In genomic region chr19:16495982-16496612, GRCh38 we compare ENCODE assay signal across 1 cellular context.
TF ChIP-seq lines count a peak whose summit lies in the region.

C19orf44 (plus strand) TSS chr19:16496394; CDS start chr19:16500793, 4,399 bp downstream.
CALR3 (minus strand) TSS chr19:16496167; CDS start chr19:16496129, 38 bp downstream.

TF ChIP-seq in HepG2, 621 proteins besides CTCF, POLR2A, EP300 and RAD21 (continued from another document and continues in another):
- 0 out of 2 replicates have a peak, but pooled peaks have one; percentile 38 for TF ChIP-seq HNF1A (IDR thresholded peaks at IDR 0.05; ENCODE audit: low read depth)
- TF ChIP-seq HNF1A (CRISPR knock-in tag; IDR thresholded peaks at IDR 0.05; ENCODE audit: borderline replicate concordance) = peak; percentile 72; the same call in 1 of the 2 replicates
- TF ChIP-seq ZNF546 (CRISPR knock-in tag; conservative IDR thresholded peaks at IDR 0.05) = no peak
- peak; percentile 36; the same call in 1 of the 2 replicates for TF ChIP-seq TAF1 (CRISPR knock-in tag; IDR thresholded peaks at IDR 0.05)
- no peak for TF ChIP-seq RCOR2 (CRISPR knock-in tag; IDR thresholded peaks at IDR 0.05)
- TF ChIP-seq ZNF709 (CRISPR knock-in tag; IDR thresholded peaks at IDR 0.05) = peak; percentile 51; the same call in 1 of the 2 replicates
- TF ChIP-seq SRSF9 (IDR thresholded peaks at IDR 0.05; ENCODE audit: borderline replicate concordance, insufficient read depth, low read depth, low read length, poor library complexity, severe bottlenecking) = no peak
- TF ChIP-seq, protein P1, sequence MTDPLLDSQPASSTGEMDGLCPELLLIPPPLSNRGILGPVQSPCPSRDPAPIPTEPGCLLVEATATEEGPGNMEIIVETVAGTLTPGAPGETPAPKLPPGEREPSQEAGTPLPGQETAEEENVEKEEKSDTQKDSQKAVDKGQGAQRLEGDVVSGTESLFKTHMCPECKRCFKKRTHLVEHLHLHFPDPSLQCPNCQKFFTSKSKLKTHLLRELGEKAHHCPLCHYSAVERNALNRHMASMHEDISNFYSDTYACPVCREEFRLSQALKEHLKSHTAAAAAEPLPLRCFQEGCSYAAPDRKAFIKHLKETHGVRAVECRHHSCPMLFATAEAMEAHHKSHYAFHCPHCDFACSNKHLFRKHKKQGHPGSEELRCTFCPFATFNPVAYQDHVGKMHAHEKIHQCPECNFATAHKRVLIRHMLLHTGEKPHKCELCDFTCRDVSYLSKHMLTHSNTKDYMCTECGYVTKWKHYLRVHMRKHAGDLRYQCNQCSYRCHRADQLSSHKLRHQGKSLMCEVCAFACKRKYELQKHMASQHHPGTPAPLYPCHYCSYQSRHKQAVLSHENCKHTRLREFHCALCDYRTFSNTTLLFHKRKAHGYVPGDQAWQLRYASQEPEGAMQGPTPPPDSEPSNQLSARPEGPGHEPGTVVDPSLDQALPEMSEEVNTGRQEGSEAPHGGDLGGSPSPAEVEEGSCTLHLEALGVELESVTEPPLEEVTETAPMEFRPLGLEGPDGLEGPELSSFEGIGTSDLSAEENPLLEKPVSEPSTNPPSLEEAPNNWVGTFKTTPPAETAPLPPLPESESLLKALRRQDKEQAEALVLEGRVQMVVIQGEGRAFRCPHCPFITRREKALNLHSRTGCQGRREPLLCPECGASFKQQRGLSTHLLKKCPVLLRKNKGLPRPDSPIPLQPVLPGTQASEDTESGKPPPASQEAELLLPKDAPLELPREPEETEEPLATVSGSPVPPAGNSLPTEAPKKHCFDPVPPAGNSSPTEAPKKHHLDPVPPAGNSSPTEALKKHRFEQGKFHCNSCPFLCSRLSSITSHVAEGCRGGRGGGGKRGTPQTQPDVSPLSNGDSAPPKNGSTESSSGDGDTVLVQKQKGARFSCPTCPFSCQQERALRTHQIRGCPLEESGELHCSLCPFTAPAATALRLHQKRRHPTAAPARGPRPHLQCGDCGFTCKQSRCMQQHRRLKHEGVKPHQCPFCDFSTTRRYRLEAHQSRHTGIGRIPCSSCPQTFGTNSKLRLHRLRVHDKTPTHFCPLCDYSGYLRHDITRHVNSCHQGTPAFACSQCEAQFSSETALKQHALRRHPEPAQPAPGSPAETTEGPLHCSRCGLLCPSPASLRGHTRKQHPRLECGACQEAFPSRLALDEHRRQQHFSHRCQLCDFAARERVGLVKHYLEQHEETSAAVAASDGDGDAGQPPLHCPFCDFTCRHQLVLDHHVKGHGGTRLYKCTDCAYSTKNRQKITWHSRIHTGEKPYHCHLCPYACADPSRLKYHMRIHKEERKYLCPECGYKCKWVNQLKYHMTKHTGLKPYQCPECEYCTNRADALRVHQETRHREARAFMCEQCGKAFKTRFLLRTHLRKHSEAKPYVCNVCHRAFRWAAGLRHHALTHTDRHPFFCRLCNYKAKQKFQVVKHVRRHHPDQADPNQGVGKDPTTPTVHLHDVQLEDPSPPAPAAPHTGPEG (CRISPR knock-in tag; IDR thresholded peaks at IDR 0.05) = 0 out of 2 replicates have a peak, but pooled peaks have one; percentile 10
- peak; percentile 54 for TF ChIP-seq PAXIP1 (CRISPR knock-in tag; conservative IDR thresholded peaks at IDR 0.05)
- peak; percentile 41; the same call in 1 of the 2 replicates for TF ChIP-seq ZFP90 (CRISPR knock-in tag; IDR thresholded peaks at IDR 0.05; ENCODE audit: borderline replicate concordance)
- peak; percentile 48 for TF ChIP-seq TBL1XR1 (IDR thresholded peaks at IDR 0.05; ENCODE audit: borderline replicate concordance, low read length, partially characterized antibody)
- 0 out of 2 replicates have a peak, but pooled peaks have one; percentile 42 for TF ChIP-seq ETV6 (CRISPR knock-in tag; conservative IDR thresholded peaks at IDR 0.05)
- TF ChIP-seq, protein P2, sequence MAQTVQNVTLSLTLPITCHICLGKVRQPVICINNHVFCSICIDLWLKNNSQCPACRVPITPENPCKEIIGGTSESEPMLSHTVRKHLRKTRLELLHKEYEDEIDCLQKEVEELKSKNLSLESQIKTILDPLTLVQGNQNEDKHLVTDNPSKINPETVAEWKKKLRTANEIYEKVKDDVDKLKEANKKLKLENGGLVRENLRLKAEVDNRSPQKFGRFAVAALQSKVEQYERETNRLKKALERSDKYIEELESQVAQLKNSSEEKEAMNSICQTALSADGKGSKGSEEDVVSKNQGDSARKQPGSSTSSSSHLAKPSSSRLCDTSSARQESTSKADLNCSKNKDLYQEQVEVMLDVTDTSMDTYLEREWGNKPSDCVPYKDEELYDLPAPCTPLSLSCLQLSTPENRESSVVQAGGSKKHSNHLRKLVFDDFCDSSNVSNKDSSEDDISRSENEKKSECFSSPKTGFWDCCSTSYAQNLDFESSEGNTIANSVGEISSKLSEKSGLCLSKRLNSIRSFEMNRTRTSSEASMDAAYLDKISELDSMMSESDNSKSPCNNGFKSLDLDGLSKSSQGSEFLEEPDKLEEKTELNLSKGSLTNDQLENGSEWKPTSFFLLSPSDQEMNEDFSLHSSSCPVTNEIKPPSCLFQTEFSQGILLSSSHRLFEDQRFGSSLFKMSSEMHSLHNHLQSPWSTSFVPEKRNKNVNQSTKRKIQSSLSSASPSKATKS (CRISPR knock-in tag; IDR thresholded peaks at IDR 0.05) = no peak
- TF ChIP-seq HMGXB3 (CRISPR knock-in tag; IDR thresholded peaks at IDR 0.05; ENCODE audit: borderline replicate concordance) = peak; percentile 95
- TF ChIP-seq ZBTB20 (CRISPR knock-in tag; IDR thresholded peaks at IDR 0.05; ENCODE audit: borderline replicate concordance, low read depth) = peak; percentile 16; the same call in 1 of the 2 replicates
- TF ChIP-seq ZNF746 (CRISPR knock-in tag; IDR thresholded peaks at IDR 0.05) = no peak
- peak; percentile 100 for TF ChIP-seq CREM (IDR thresholded peaks at IDR 0.05)
- TF ChIP-seq CREM (CRISPR knock-in tag; IDR thresholded peaks at IDR 0.05) = no peak
- peak; percentile 5; the same call in 1 of the 2 replicates for TF ChIP-seq HNF4G (IDR thresholded peaks at IDR 0.05; ENCODE audit: borderline replicate concordance, low read depth, low read length)
- peak; percentile 45 for TF ChIP-seq HNF4G (CRISPR knock-in tag; IDR thresholded peaks at IDR 0.05; ENCODE audit: borderline replicate concordance, low read depth)
- peak; percentile 98 for TF ChIP-seq HCFC1 (IDR thresholded peaks at IDR 0.05; ENCODE audit: low read depth, low read length)
- no peak for TF ChIP-seq ZNF331 (CRISPR knock-in tag; IDR thresholded peaks at IDR 0.05)
- TF ChIP-seq ZNF205 (CRISPR knock-in tag; IDR thresholded peaks at IDR 0.05) = peak; percentile 64; the same call in 1 of the 2 replicates
- TF ChIP-seq, protein P3, sequence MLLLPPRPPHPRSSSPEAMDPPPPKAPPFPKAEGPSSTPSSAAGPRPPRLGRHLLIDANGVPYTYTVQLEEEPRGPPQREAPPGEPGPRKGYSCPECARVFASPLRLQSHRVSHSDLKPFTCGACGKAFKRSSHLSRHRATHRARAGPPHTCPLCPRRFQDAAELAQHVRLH (CRISPR knock-in tag; IDR thresholded peaks at IDR 0.05; ENCODE audit: borderline replicate concordance, low read depth) = peak; percentile 57; the same call in 1 of the 2 replicates
- no peak for TF ChIP-seq PTBP1 (IDR thresholded peaks at IDR 0.05; ENCODE audit: low read depth, low read length, poor library complexity, severe bottlenecking)
- TF ChIP-seq PCBP1 (IDR thresholded peaks at IDR 0.05; ENCODE audit: borderline replicate concordance, low read depth, low read length) = peak; percentile 88
- TF ChIP-seq ZSCAN31 (CRISPR knock-in tag; IDR thresholded peaks at IDR 0.05; ENCODE audit: low read depth) = peak; percentile 64
- TF ChIP-seq TGIF2 (CRISPR knock-in tag; IDR thresholded peaks at IDR 0.05) = 0 out of 2 replicates have a peak, but pooled peaks have one; percentile 33
- no peak for TF ChIP-seq CCAR2 (optimal IDR thresholded peaks at IDR 0.05; ENCODE audit: low read depth, low read length)
- peak; percentile 85 for TF ChIP-seq YEATS2 (CRISPR knock-in tag; IDR thresholded peaks at IDR 0.05; ENCODE audit: borderline replicate concordance)
- TF ChIP-seq, protein P4, sequence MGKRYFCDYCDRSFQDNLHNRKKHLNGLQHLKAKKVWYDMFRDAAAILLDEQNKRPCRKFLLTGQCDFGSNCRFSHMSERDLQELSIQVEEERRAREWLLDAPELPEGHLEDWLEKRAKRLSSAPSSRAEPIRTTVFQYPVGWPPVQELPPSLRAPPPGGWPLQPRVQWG (CRISPR knock-in tag; IDR thresholded peaks at IDR 0.05; ENCODE audit: borderline replicate concordance, low read depth) = no peak
- TF ChIP-seq KLF15 (CRISPR knock-in tag; IDR thresholded peaks at IDR 0.05; ENCODE audit: borderline replicate concordance) = no peak; the same call in 1 of the 2 replicates
- TF ChIP-seq TP53 (CRISPR knock-in tag; conservative IDR thresholded peaks at IDR 0.05) = no peak
- no peak for TF ChIP-seq BORCS8-MEF2B (CRISPR knock-in tag; IDR thresholded peaks at IDR 0.05)
